18 cellular contexts compared by ENCODE assay signal in genomic region chr20:21608777-21609176, GRCh38.
"Had no signal": no experiment of that assay in that cellular context is flagged by ENCODE, and none has a peak within 500 bp of the region (broad histone marks: within the 10 kb centered on the region; RNA-seq: fewer than 3 reads in every experiment).

No MANE protein-coding gene starts in this region.

- H3K4me3 ChIP-seq: esophagus muscularis mucosa, lung, smooth muscle cell, upper lobe of right lung had no signal

- H3K27ac ChIP-seq: epithelial cell of prostate, gastrocnemius medialis, neutrophil, testis, upper lobe of right lung had no signal

- H3K9me3 ChIP-seq: gastrocnemius medialis, neutrophil, testis, upper lobe of right lung had no signal

- H3K36me3 ChIP-seq: esophagus muscularis mucosa, gastrocnemius medialis, neutrophil, tibial nerve, upper lobe of right lung had no signal

- H3K4me1 Mint-ChIP-seq: central memory CD8-positive, alpha-beta T cell; immature natural killer cell had no signal

- H3K27me3 ChIP-seq: testis, tibial nerve, upper lobe of right lung had no signal

- H3K4me2 ChIP-seq: smooth muscle cell had no signal

- DNase-seq: effector memory CD8-positive, alpha-beta T cell; glutamatergic neuron; immature natural killer cell; kidney; naive thymus-derived CD4-positive, alpha-beta T cell; stimulated activated CD4-positive, alpha-beta T cell treated with anti-CD3 and anti-CD28 coated beads, Interleukin-2, amount 100 ng/mL, for 48 hours; stimulated activated naive CD8-positive, alpha-beta T cell treated with anti-CD3 and anti-CD28 coated beads, Interleukin-15, Interleukin-2, amounts not matched to agents 100 U/mL and 50 U/mL, for 24 hours; testis had no signal

- H3K27ac Mint-ChIP-seq: effector memory CD8-positive, alpha-beta T cell; immature natural killer cell; naive thymus-derived CD4-positive, alpha-beta T cell had no signal

- H3K36me3 Mint-ChIP-seq: immature natural killer cell had no signal

- H3K4me3 Mint-ChIP-seq: central memory CD8-positive, alpha-beta T cell; effector memory CD8-positive, alpha-beta T cell; immature natural killer cell; naive thymus-derived CD4-positive, alpha-beta T cell had no signal

- H3K4me1 ChIP-seq: esophagus muscularis mucosa, gastrocnemius medialis, testis, upper lobe of right lung had no signal

- ATAC-seq: effector memory CD8-positive, alpha-beta T cell; left ventricle myocardium superior; naive thymus-derived CD4-positive, alpha-beta T cell; stimulated activated naive CD8-positive, alpha-beta T cell treated with anti-CD3 and anti-CD28 coated beads, Interleukin-15, Interleukin-2, amounts not matched to agents 100 U/mL and 50 U/mL, for 24 hours had no signal
